ENCODE assay signal across 24 cellular contexts in genomic region chr14:99441918-99442317, GRCh38. TPM values are rescaled to one million over a fixed set of nuclear protein-coding genes. Genes with fewer than 3 reads are reported as not detected.
DNase-seq lines count a peak whose midpoint lies in the region; ATAC-seq lines count a peak whose summit lies in the region.
"Had no signal": no experiment of that assay in that cellular context is flagged by ENCODE, and none has a peak within 500 bp of the region (broad histone marks: within the 10 kb centered on the region; RNA-seq: fewer than 3 reads in every experiment).

No MANE protein-coding gene starts in this region.

- ATAC-seq in GM18498 (IDR thresholded peaks at IDR 0.05; ENCODE audit: unreplicated experiment) (peak; percentile 55), HG03432 (IDR thresholded peaks at IDR 0.05; ENCODE audit: unreplicated experiment) (peak; percentile 64), naive B cell (ENCODE audit: low read depth in 2 of 2) (no peak), HG03097 (IDR thresholded peaks at IDR 0.05; ENCODE audit: low FRiP score, unreplicated experiment) (no peak)
- ATAC-seq: foreskin keratinocyte, left lung had no signal

- peaks cover 26% of the 10 kb centered on the region in 2 donors for H3K36me3 Mint-ChIP-seq in naive B cell

- H3K27ac Mint-ChIP-seq in naive B cell: peak overlapping the region in 5 of 6 donors; percentile 6 to 71 (median 48)

- DNase-seq in activated T-cell treated with anti-CD3 and anti-CD28 coated beads for 48 hours (ENCODE audit: low read depth): peak; percentile 8
- DNase-seq in activated T-cell treated with anti-CD3 and anti-CD28 coated beads for 4 hours: no peak
- DNase-seq in naive B cell: no peak
- no peak for DNase-seq in NCI-H510A (lab: John Stamatoyannopoulos, UW)
- no peak for DNase-seq in activated CD4-positive, CD25-positive, alpha-beta regulatory T cell treated with anti-CD3 and anti-CD28 coated beads, Interleukin-2, amount 50 U/mL, for 72 hours
- DNase-seq: activated CD8-positive, alpha-beta memory T cell treated with anti-CD3 and anti-CD28 coated beads, Interleukin-2, amount 50 U/mL, for 4 hours; activated gamma-delta T cell; adrenal gland; brain microvascular endothelial cell; DMS79 treated with DMSO at 0.1 percent for 48 hours; foreskin keratinocyte; Karpas-422; left lung; MV-4-11; NCI-H1694; NCI-H510A treated with DMSO at 0.1 percent for 48 hours; nucleus accumbens; SJCRH30; stimulated activated naive CD4-positive, alpha-beta T cell; testis; uterus had no signal

- H3K4me3 Mint-ChIP-seq in naive B cell: peak overlapping the region in 1 of 8 donors; percentile 57

- H3K4me1 Mint-ChIP-seq in naive B cell: peaks cover 12 to 27% (median 21%) of the 10 kb centered on the region in 3 donors

- no peaks in the 10 kb centered on the region for H3K9me3 Mint-ChIP-seq in naive B cell

- H3K27me3 Mint-ChIP-seq in naive B cell: no peaks in the 10 kb centered on the region

RNA-seq across cellular contexts. Expression of gene SETD3, which starts 38.7 kb away (rescaled TPM):
- polyA plus RNA-seq in naive B cell (ENCODE audit: low read depth in 6 of 6): 10 to 100 TPM; 22.4 to 30.8 (median 26.3) TPM

RNA-seq across cellular contexts. Expression of gene CCNK, which starts 39.3 kb away (rescaled TPM):
- polyA plus RNA-seq in naive B cell (ENCODE audit: low read depth in 6 of 6): 10 to 100 TPM; 15.5 to 30.7 (median 23.1) TPM

Comparison
In these comparisons a context has a peak if more than half of its experiments do, and no peak if none do; other contexts are left out.
1. ATAC-seq: peak in GM18498 (single experiment) and HG03432 (single experiment); none in naive B cell (0 of 2) and HG03097 (single experiment).